In genomic region chr17:69525920-69526841, GRCh38 we compare ENCODE assay signal across 8 cellular contexts.
DNase-seq lines count a peak whose midpoint lies in the region; ATAC-seq, FAIRE-seq and TF ChIP-seq lines count a peak whose summit lies in the region.

No MANE protein-coding gene starts in this region.

- DNase-seq in NCI-H2081 (lab: John Stamatoyannopoulos, UW) = peak; percentile 61 to 72
- DNase-seq in NCI-H2081 treated with DMSO at 0.1 percent for 48 hours (lab: John Stamatoyannopoulos, UW) = no peak
- DNase-seq in NCI-H748 (lab: John Stamatoyannopoulos, UW; ENCODE audit: unreplicated experiment) = peak; percentile 57
- DNase-seq in bronchial epithelial cell (ENCODE audit: low read depth) = peak; percentile 55
- peak; percentile 71 for DNase-seq in kidney tubule cell (ENCODE audit: low spot score)
- DNase-seq in transverse colon = peak; percentile 36

- WGBS in transverse colon (ENCODE audit: low coverage in 1 of 2), 2 donors = 32 to 60% methylated on average over 5 to 9 of the region's 9 CpGs

- no peak for TF ChIP-seq EP300 in transverse colon (IDR thresholded peaks at IDR 0.05; ENCODE audit: low read depth)

- H3K4me1 ChIP-seq in transverse colon = peaks cover 0 to 8% (median 0%) of the 10 kb centered on the region in 4 donors

- ATAC-seq in HG02678 (IDR thresholded peaks at IDR 0.05; ENCODE audit: unreplicated experiment) = peak; percentile 47
- ATAC-seq in HG02852 (IDR thresholded peaks at IDR 0.05; ENCODE audit: unreplicated experiment) = no peak

- H3K36me3 ChIP-seq in bronchial epithelial cell (ENCODE audit: control insufficient read depth, insufficient read depth, low read length) (no peaks in the 10 kb centered on the region), transverse colon (peaks cover 0 to 15% (median 1%) of the 10 kb centered on the region in 4 donors)

- no peak overlapping the region for H3K27ac ChIP-seq in transverse colon

- TF ChIP-seq CTCF in bronchial epithelial cell (IDR thresholded peaks at IDR 0.05; ENCODE audit: insufficient read depth, low read length, severe bottlenecking) (peak; percentile 79), transverse colon (IDR thresholded peaks at IDR 0.05) (peak; percentile 81 to 91 (median 84))

- intact Hi-C loops in transverse colon (cut with DNase I; ENCODE audit: low total_unique reads) = loop anchor here (10.0 kb wide), 1 partner anchor 201 kb away; the partner anchor contains the start of gene ABCA5

- H3K4me3 ChIP-seq in bronchial epithelial cell (ENCODE audit: low read depth, low read length) (no peak overlapping the region), transverse colon (no peak overlapping the region)

- FAIRE-seq in bronchial epithelial cell (lab: Jason Lieb, UNC) = no peak

- no peak for TF ChIP-seq POLR2A in transverse colon (IDR thresholded peaks at IDR 0.05)

- no peaks in the 10 kb centered on the region for H3K27me3 ChIP-seq in bronchial epithelial cell (ENCODE audit: control insufficient read depth, insufficient read depth, low read length)
- no peaks in the 10 kb centered on the region for H3K27me3 ChIP-seq in transverse colon

- no peaks in the 10 kb centered on the region for H3K9me3 ChIP-seq in transverse colon

- in situ Hi-C loops in transverse colon (cut with MboI; ENCODE audit: low pct_ligation_motif_present in 1 of 4, low pct_unique_long_range_greater_than_20kb in 1 of 4, low sequenced_read_pairs in 3 of 4) = loop anchor here in 1 of 4 donors (10.0 kb wide), 1 partner anchor 191 kb away; no protein-coding TSS in a partner anchor
